In the genomic region with DNA sequence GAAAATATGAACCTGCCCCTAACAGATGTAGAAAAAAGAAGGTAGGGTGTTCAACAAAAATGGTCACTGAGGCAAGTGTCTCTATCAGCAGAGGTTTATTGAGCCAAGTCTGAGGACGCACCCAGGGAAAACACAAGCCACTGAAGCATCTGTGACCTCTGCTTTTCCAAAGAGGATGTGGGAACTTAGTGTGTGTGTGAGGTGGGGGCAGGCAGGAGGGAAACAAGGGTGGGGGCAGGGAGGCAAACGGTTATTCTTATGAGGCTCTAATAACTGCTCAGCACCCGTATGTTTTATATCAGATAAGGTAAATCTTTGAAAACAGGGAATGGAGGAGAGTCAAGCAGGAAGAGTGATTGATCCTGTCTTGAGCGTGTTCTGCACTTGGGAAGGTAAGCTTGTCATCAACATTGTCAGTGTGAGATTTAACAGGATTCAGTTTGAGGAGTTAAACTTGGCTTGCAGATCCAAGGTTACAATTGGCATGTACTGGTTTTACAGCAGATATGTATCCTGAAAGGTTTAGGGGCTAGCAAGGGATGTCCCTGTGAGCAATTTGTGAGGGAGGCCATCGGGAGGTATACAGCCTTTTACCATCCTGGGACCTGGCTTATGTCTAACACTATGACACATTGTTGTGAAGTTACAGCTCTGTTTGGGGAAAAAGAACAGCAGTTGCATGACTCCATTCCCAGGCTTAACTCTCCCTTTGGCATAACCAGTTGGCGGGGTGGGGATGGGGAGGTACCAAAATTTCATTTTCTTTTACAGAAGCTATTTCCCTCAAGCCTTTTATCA, we compare ENCODE assay signal across 23 cellular contexts. TPM values are rescaled to one million over a fixed set of nuclear protein-coding genes. Genes with fewer than 3 reads are reported as not detected.
A peak's percentile ranks its signal among the peaks of the same experiment; 100 is the strongest.
DNase-seq lines count a peak whose midpoint lies in the region; ATAC-seq, FAIRE-seq and TF ChIP-seq lines count a peak whose summit lies in the region.
"Had no signal": no experiment of that assay in that cellular context is flagged by ENCODE, and none has a peak within 500 bp of the region (broad histone marks: within the 10 kb centered on the region; RNA-seq: fewer than 3 reads in every experiment).

No MANE protein-coding gene starts in this region.

- DNase-seq in Caco-2 (no peak), Karpas-422 (peak; percentile 14), bronchial epithelial cell (ENCODE audit: low read depth) (no peak), NCI-H1436 (lab: John Stamatoyannopoulos, UW) (no peak)
- DNase-seq in stimulated activated CD4-positive, alpha-beta T cell treated with anti-CD3 and anti-CD28 coated beads, Interleukin-1b, Interleukin-23, amount 100 ng/mL, for 48 hours: no peak
- no peak for DNase-seq in activated T-helper 2 cell treated with anti-CD3 and anti-CD28 coated beads, Interferon-gamma antibody, Interleukin-2, Interleukin-4, amounts not matched to agents 10 μg/mL and 5 μg/mL and 100 μg/mL, durations not matched to agents 14 hours and 24 hours and 36 hours (ENCODE audit: low spot score)
- DNase-seq: activated CD4-positive, alpha-beta T cell treated with anti-CD3 and anti-CD28 coated beads, Interleukin-2, amount 50 U/mL, for 4 hours; activated naive CD4-positive, alpha-beta T cell treated with anti-CD3 and anti-CD28 coated beads, Interleukin-2, amount 10 ng/mL, durations not matched to agents 7 days and 5 days; aorta; CD4-positive, CD25-positive, alpha-beta regulatory T cell; DMS153; effector CD4-positive, alpha-beta T cell; heart right ventricle; lower lobe of right lung; naive thymus-derived CD8-positive, alpha-beta T cell; NCI-H2029 treated with DMSO at 0.1 percent for 48 hours; Right ventricle myocardium superior; T-helper 1 cell had no signal

- no peaks in the 10 kb centered on the region for H4K20me1 ChIP-seq in Karpas-422 (ENCODE audit: insufficient read depth, low read depth, low read length)

- H3K27ac ChIP-seq in Karpas-422 (ENCODE audit: low read length): no peak overlapping the region
- H3K27ac ChIP-seq: heart right ventricle, lower lobe of right lung had no signal

- H3K36me3 Mint-ChIP-seq in Caco-2 (ENCODE audit: insufficient read depth, unreplicated experiment) (peaks cover 9% of the 10 kb centered on the region), nephron (ENCODE audit: low read depth) (peaks cover 16% of the 10 kb centered on the region)
- no peaks in the 10 kb centered on the region for H3K36me3 Mint-ChIP-seq in activated T-helper 2 cell treated with anti-CD3 and anti-CD28 coated beads, Interferon-gamma antibody, Interleukin-2, Interleukin-4, amounts not matched to agents 10 μg/mL and 5 μg/mL and 100 μg/mL, durations not matched to agents 14 hours and 24 hours and 36 hours (ENCODE audit: low read depth)
- H3K36me3 Mint-ChIP-seq: activated naive CD4-positive, alpha-beta T cell treated with anti-CD3 and anti-CD28 coated beads, Interleukin-2, amount 10 ng/mL, durations not matched to agents 7 days and 5 days; CD4-positive, CD25-positive, alpha-beta regulatory T cell; naive thymus-derived CD8-positive, alpha-beta T cell had no signal

- H3K27ac Mint-ChIP-seq in Caco-2 (ENCODE audit: unreplicated experiment) (peak overlapping the region; percentile 90), nephron (peak overlapping the region; percentile 95 to 96 (median 96))
- no peak overlapping the region for H3K27ac Mint-ChIP-seq in activated T-helper 2 cell treated with anti-CD3 and anti-CD28 coated beads, Interferon-gamma antibody, Interleukin-2, Interleukin-4, amounts not matched to agents 10 μg/mL and 5 μg/mL and 100 μg/mL, durations not matched to agents 14 hours and 24 hours and 36 hours
- H3K27ac Mint-ChIP-seq: activated naive CD4-positive, alpha-beta T cell treated with anti-CD3 and anti-CD28 coated beads, Interleukin-2, amount 10 ng/mL, durations not matched to agents 7 days and 5 days had no signal

- no TSS peak for BruUV-seq in Caco-2 (replicated peaks; lab: Mats Ljungman, UMichigan)

- H3K27me3 ChIP-seq in Caco-2 (replicated peaks; ENCODE audit: control insufficient read depth, insufficient read depth, low read length) (no peaks in the 10 kb centered on the region), Karpas-422 (ENCODE audit: low read length) (no peaks in the 10 kb centered on the region), bronchial epithelial cell (ENCODE audit: control insufficient read depth, insufficient read depth, low read length) (no peaks in the 10 kb centered on the region)
- H3K27me3 ChIP-seq: heart right ventricle had no signal

- H3K4me1 ChIP-seq in Caco-2 (peaks cover 41% of the 10 kb centered on the region), Karpas-422 (ENCODE audit: low read length) (no peaks in the 10 kb centered on the region; the same call in 1 of the 2 replicates)

- H3K4me3 ChIP-seq in Caco-2 (ENCODE audit: low read depth, low read length): no peak overlapping the region
- H3K4me3 ChIP-seq in Karpas-422 (ENCODE audit: low read length): no peak overlapping the region
- H3K4me3 ChIP-seq in bronchial epithelial cell (ENCODE audit: low read depth, low read length): no peak overlapping the region
- H3K4me3 ChIP-seq: HAP-1, heart right ventricle, K562, lower lobe of right lung had no signal

- no peak overlapping the region for H2AFZ ChIP-seq in Karpas-422 (ENCODE audit: low read length)

- peak; percentile 13 for FAIRE-seq in bronchial epithelial cell (lab: Jason Lieb, UNC)
- FAIRE-seq: GM12892, K562 had no signal

- TF ChIP-seq CTCF in Caco-2 (IDR thresholded peaks at IDR 0.05; ENCODE audit: insufficient read depth in 1 of 2, low read depth in 1 of 2, low read length in 1 of 2, severe bottlenecking in 1 of 2, unreplicated experiment in 1 of 2): no peak
- no peak for TF ChIP-seq CTCF in bronchial epithelial cell (IDR thresholded peaks at IDR 0.05; ENCODE audit: insufficient read depth, low read length, severe bottlenecking)
- TF ChIP-seq CTCF in nephron (IDR thresholded peaks at IDR 0.05; ENCODE audit: unreplicated experiment in 3 of 3): no peak

- intact Hi-C loops in Caco-2 (cut with micrococcal nuclease; ENCODE audit: unreplicated experiment): loop anchor here (2.0 kb wide), 2 partner anchors 19 to 71 kb away; no protein-coding TSS in a partner anchor
- intact Hi-C loops in activated T-helper 2 cell treated with anti-CD3 and anti-CD28 coated beads, Interferon-gamma antibody, Interleukin-2, Interleukin-4, amounts not matched to agents 10 μg/mL and 5 μg/mL and 100 μg/mL, durations not matched to agents 14 hours and 24 hours and 36 hours (cut with micrococcal nuclease): no loop called here

- POLR2A ChIA-PET in Caco-2 (lab: Charles Lee): interaction anchor here (0.5 kb wide), 1 partner anchor 20 kb away, joined by 3 read pairs; no protein-coding TSS in a partner anchor

- peak overlapping the region; percentile 41 for H3K4me3 Mint-ChIP-seq in Caco-2 (ENCODE audit: unreplicated experiment)
- H3K4me3 Mint-ChIP-seq in nephron: no peak overlapping the region
- no peak overlapping the region for H3K4me3 Mint-ChIP-seq in activated T-helper 2 cell treated with anti-CD3 and anti-CD28 coated beads, Interferon-gamma antibody, Interleukin-2, Interleukin-4, amounts not matched to agents 10 μg/mL and 5 μg/mL and 100 μg/mL, durations not matched to agents 14 hours and 24 hours and 36 hours (ENCODE audit: low read depth)
- H3K4me3 Mint-ChIP-seq: activated naive CD4-positive, alpha-beta T cell treated with anti-CD3 and anti-CD28 coated beads, Interleukin-2, amount 10 ng/mL, durations not matched to agents 7 days and 5 days; CD4-positive, CD25-positive, alpha-beta regulatory T cell; naive thymus-derived CD8-positive, alpha-beta T cell had no signal

- H3K9me3 Mint-ChIP-seq in Caco-2 (ENCODE audit: unreplicated experiment) (no peaks in the 10 kb centered on the region), nephron (no peaks in the 10 kb centered on the region)
- no peaks in the 10 kb centered on the region for H3K9me3 Mint-ChIP-seq in activated T-helper 2 cell treated with anti-CD3 and anti-CD28 coated beads, Interferon-gamma antibody, Interleukin-2, Interleukin-4, amounts not matched to agents 10 μg/mL and 5 μg/mL and 100 μg/mL, durations not matched to agents 14 hours and 24 hours and 36 hours
- H3K9me3 Mint-ChIP-seq: activated naive CD4-positive, alpha-beta T cell treated with anti-CD3 and anti-CD28 coated beads, Interleukin-2, amount 10 ng/mL, durations not matched to agents 7 days and 5 days; CD4-positive, CD25-positive, alpha-beta regulatory T cell; naive thymus-derived CD8-positive, alpha-beta T cell had no signal

- H3K27me3 Mint-ChIP-seq in Caco-2 (ENCODE audit: insufficient read depth, unreplicated experiment) (no peaks in the 10 kb centered on the region), nephron (ENCODE audit: low read depth) (peaks cover 3% of the 10 kb centered on the region)
- H3K27me3 Mint-ChIP-seq in activated T-helper 2 cell treated with anti-CD3 and anti-CD28 coated beads, Interferon-gamma antibody, Interleukin-2, Interleukin-4, amounts not matched to agents 10 μg/mL and 5 μg/mL and 100 μg/mL, durations not matched to agents 14 hours and 24 hours and 36 hours (ENCODE audit: low read depth): no peaks in the 10 kb centered on the region
- H3K27me3 Mint-ChIP-seq: activated naive CD4-positive, alpha-beta T cell treated with anti-CD3 and anti-CD28 coated beads, Interleukin-2, amount 10 ng/mL, durations not matched to agents 7 days and 5 days; CD4-positive, CD25-positive, alpha-beta regulatory T cell; naive thymus-derived CD8-positive, alpha-beta T cell had no signal

- H3K36me3 ChIP-seq in Caco-2 (ENCODE audit: control insufficient read depth, insufficient read depth, low read length) (no peaks in the 10 kb centered on the region), Karpas-422 (ENCODE audit: insufficient read depth, low read length) (no peaks in the 10 kb centered on the region), bronchial epithelial cell (ENCODE audit: control insufficient read depth, insufficient read depth, low read length) (peaks cover 1% of the 10 kb centered on the region)
- H3K36me3 ChIP-seq: HAP-1, heart right ventricle, lower lobe of right lung had no signal

- H3K9me3 ChIP-seq in Caco-2 (no peaks in the 10 kb centered on the region), Karpas-422 (ENCODE audit: low read length) (no peaks in the 10 kb centered on the region)
- H3K9me3 ChIP-seq: HAP-1, heart right ventricle, lower lobe of right lung had no signal

- no peak overlapping the region for H3K9ac ChIP-seq in Karpas-422 (ENCODE audit: low read length)

- H3K4me2 ChIP-seq in Karpas-422 (ENCODE audit: low read depth, low read length, poor library complexity, severe bottlenecking): no peak overlapping the region

- H3K4me1 Mint-ChIP-seq in Caco-2 (ENCODE audit: low read depth, unreplicated experiment) (peaks cover 32% of the 10 kb centered on the region), nephron (peaks cover 49% of the 10 kb centered on the region)
- H3K4me1 Mint-ChIP-seq in activated T-helper 2 cell treated with anti-CD3 and anti-CD28 coated beads, Interferon-gamma antibody, Interleukin-2, Interleukin-4, amounts not matched to agents 10 μg/mL and 5 μg/mL and 100 μg/mL, durations not matched to agents 14 hours and 24 hours and 36 hours (ENCODE audit: low read depth): no peaks in the 10 kb centered on the region
- H3K4me1 Mint-ChIP-seq: activated naive CD4-positive, alpha-beta T cell treated with anti-CD3 and anti-CD28 coated beads, Interleukin-2, amount 10 ng/mL, durations not matched to agents 7 days and 5 days; CD4-positive, CD25-positive, alpha-beta regulatory T cell had no signal

- H3K79me2 ChIP-seq in Karpas-422 (ENCODE audit: low read length): no peaks in the 10 kb centered on the region

- ATAC-seq in HG03571 (IDR thresholded peaks at IDR 0.05; ENCODE audit: unreplicated experiment): no peak
- ATAC-seq: heart right ventricle; K562; lower lobe of right lung; naive thymus-derived CD8-positive, alpha-beta T cell had no signal

- H3K9me2 ChIP-seq in Karpas-422 (replicated peaks; ENCODE audit: insufficient read depth, low read length): no peaks in the 10 kb centered on the region

- CTCF ChIA-PET in Caco-2 (lab: Charles Lee): no interaction called here

RNA-seq across cellular contexts. Expression of a gene that starts 33.7 kb away (rescaled TPM):
- total RNA-seq in Caco-2 (2022): 11.2 and 13.6 TPM in 2 replicates
- total RNA-seq in Karpas-422 (2014; rRNA removed; shearing (Covaris generic); ENCODE audit: low replicate concordance): 0.19 and 0.79 TPM in 2 replicates
- 4.1 and 5.0 TPM in 2 replicates for total RNA-seq in bronchial epithelial cell
- 6.9 and 7.5 TPM in 2 replicates for total RNA-seq in activated T-helper 2 cell treated with anti-CD3 and anti-CD28 coated beads, Interferon-gamma antibody, Interleukin-2, Interleukin-4, amounts not matched to agents 10 μg/mL and 5 μg/mL and 100 μg/mL, durations not matched to agents 14 hours and 24 hours and 36 hours
